Comparison of ENCODE assay signal across 18 cellular contexts in genomic region chr10:26467639-26468038, GRCh38. TPM values are rescaled to one million over a fixed set of nuclear protein-coding genes. Genes with fewer than 3 reads are reported as not detected.
A peak's percentile ranks its signal among the peaks of the same experiment; 100 is the strongest.
DNase-seq lines count a peak whose midpoint lies in the region; ATAC-seq, FAIRE-seq and TF ChIP-seq lines count a peak whose summit lies in the region.
"Had no signal": no experiment of that assay in that cellular context is flagged by ENCODE, and none has a peak within 500 bp of the region (broad histone marks: within the 10 kb centered on the region; RNA-seq: fewer than 3 reads in every experiment).

No MANE protein-coding gene starts in this region.

- in situ Hi-C loops in GM12878 (cut with MboI) = no loop called here

- H3K9me3 ChIP-seq in OCI-LY7 (ENCODE audit: low read length) = peaks cover 2% of the 10 kb centered on the region; the same call in 1 of the 2 replicates
- peaks cover 3% of the 10 kb centered on the region for H3K9me3 ChIP-seq in GM12878 (replicated peaks; ENCODE audit: control insufficient read depth, insufficient read depth, low read length)
- no peaks in the 10 kb centered on the region for H3K9me3 ChIP-seq in thymus (ENCODE audit: control insufficient read depth)
- H3K9me3 ChIP-seq: SJCRH30, upper lobe of right lung had no signal

- H3K4me2 ChIP-seq in OCI-LY7 (ENCODE audit: low read length) = peak overlapping the region; percentile 57
- peak overlapping the region; percentile 78 for H3K4me2 ChIP-seq in GM12878 (ENCODE audit: control insufficient read depth, insufficient read depth)

- BruUV-seq in OCI-LY7 (replicated peaks; lab: Mats Ljungman, UMichigan) = no TSS peak
- BruUV-seq in GM12878 (replicated peaks; lab: Mats Ljungman, UMichigan) = no TSS peak

- H3K9ac ChIP-seq in GM12878 (ENCODE audit: control insufficient read depth, insufficient read depth, low read length) = no peak overlapping the region

- peak overlapping the region; percentile 77 for H3K27ac Mint-ChIP-seq in activated naive CD4-positive, alpha-beta T cell treated with anti-CD3 and anti-CD28 coated beads, Interleukin-2, amount 10 ng/mL, durations not matched to agents 7 days and 5 days

- peaks cover 24% of the 10 kb centered on the region; the same call in 1 of the 2 replicates for H4K20me1 ChIP-seq in OCI-LY7 (ENCODE audit: insufficient read depth, low read length)
- no peaks in the 10 kb centered on the region for H4K20me1 ChIP-seq in GM12878 (ENCODE audit: control insufficient read depth, insufficient read depth)

- H3K9me2 ChIP-seq in OCI-LY7 (ENCODE audit: insufficient read depth, low read length) = no peaks in the 10 kb centered on the region

- no peaks in the 10 kb centered on the region for H3K27me3 Mint-ChIP-seq in activated naive CD4-positive, alpha-beta T cell treated with anti-CD3 and anti-CD28 coated beads, Interleukin-2, amount 10 ng/mL, durations not matched to agents 7 days and 5 days

- peak overlapping the region; percentile 48 for H3K4me3 Mint-ChIP-seq in activated naive CD4-positive, alpha-beta T cell treated with anti-CD3 and anti-CD28 coated beads, Interleukin-2, amount 10 ng/mL, durations not matched to agents 7 days and 5 days

- H3K9me3 Mint-ChIP-seq in activated naive CD4-positive, alpha-beta T cell treated with anti-CD3 and anti-CD28 coated beads, Interleukin-2, amount 10 ng/mL, durations not matched to agents 7 days and 5 days = peaks cover 7% of the 10 kb centered on the region

- CTCF ChIA-PET in activated naive CD4-positive, alpha-beta T cell treated with anti-CD3 and anti-CD28 coated beads, Interleukin-2, amount 10 ng/mL, durations not matched to agents 7 days and 5 days (lab: Charles Lee) = interaction anchor here (0.6 to 1.8 kb wide), 3 partner anchors 10 to 157 kb away, joined by 3 to 5 read pairs (median 4); no protein-coding TSS in a partner anchor
- CTCF ChIA-PET in OCI-LY7 (lab: Charles Lee; ENCODE audit: unreplicated experiment) (interaction anchor here (1.2 kb wide), 1 partner anchor 10 kb away, joined by 3 read pairs; no protein-coding TSS in a partner anchor), GM12878 (lab: Yijun Ruan, JAX) (interaction anchor here (0.8 to 1.5 kb wide), 4 partner anchors 11 to 55 kb away, joined by 3 read pairs; no protein-coding TSS in a partner anchor)

- TF ChIP-seq EP300 in GM12878 (IDR thresholded peaks at IDR 0.05; ENCODE audit: borderline replicate concordance in 1 of 2, control insufficient read depth in 1 of 2, low read depth in 2 of 2, low read length in 2 of 2) = no peak

- POLR2A ChIA-PET in OCI-LY7 (lab: Charles Lee) (interaction anchor here (0.6 to 4.1 kb wide), 7 partner anchors 9 to 449 kb away, joined by 3 to 30 read pairs (median 5); no protein-coding TSS in a partner anchor), GM12878 (lab: Charles Lee) (interaction anchor here (0.7 to 3.9 kb wide), 5 partner anchors 11 to 25 kb away, joined by 3 to 24 read pairs (median 4); no protein-coding TSS in a partner anchor)

- H3K4me1 Mint-ChIP-seq in activated naive CD4-positive, alpha-beta T cell treated with anti-CD3 and anti-CD28 coated beads, Interleukin-2, amount 10 ng/mL, durations not matched to agents 7 days and 5 days = peaks cover 85% of the 10 kb centered on the region

- 14% methylated on average over 4 of the region's 4 CpGs for WGBS in GM12878 (ENCODE audit: insufficient coverage, insufficient replicate concordance, low lambda C conversion rate, missing lambda C conversion rate)
- WGBS in thymus = 51% methylated on average over 4 of the region's 4 CpGs

- no peak for TF ChIP-seq RAD21 in GM12878 (IDR thresholded peaks at IDR 0.05; ENCODE audit: insufficient read depth, low read depth, low read length)

- no peak for TF ChIP-seq POLR2A in GM12878 (IDR thresholded peaks at IDR 0.05; ENCODE audit: low read depth, low read length)

- RAD21 ChIA-PET in GM12878 (lab: Charles Lee; ENCODE audit: unreplicated experiment) = interaction anchor here (0.8 to 3.8 kb wide), 6 partner anchors 11 to 82 kb away, joined by 3 to 19 read pairs (median 6); no protein-coding TSS in a partner anchor

- peaks cover 64% of the 10 kb centered on the region for H3K36me3 Mint-ChIP-seq in activated naive CD4-positive, alpha-beta T cell treated with anti-CD3 and anti-CD28 coated beads, Interleukin-2, amount 10 ng/mL, durations not matched to agents 7 days and 5 days

- H2AFZ ChIP-seq in OCI-LY7 (ENCODE audit: low read length) = no peak overlapping the region
- H2AFZ ChIP-seq in GM12878 (ENCODE audit: control insufficient read depth, low read depth, low read length) = no peak overlapping the region

- SMC1A ChIA-PET in GM12878 (lab: Charles Lee; ENCODE audit: uncharacterized antibody, unreplicated experiment) = interaction anchor here (0.8 to 3.7 kb wide), 15 partner anchors 11 to 99 kb away, joined by 3 to 30 read pairs (median 5); no protein-coding TSS in a partner anchor

- no peak for TF ChIP-seq CTCF in OCI-LY7 (conservative IDR thresholded peaks at IDR 0.05; ENCODE audit: low read length)
- no peak for TF ChIP-seq CTCF in GM12878 (IDR thresholded peaks at IDR 0.05 in 2 of 3, conservative IDR thresholded peaks at IDR 0.05 in 1 of 3; ENCODE audit: control insufficient read depth in 2 of 3, extremely low read depth in 1 of 3, insufficient read depth in 1 of 3, low read depth in 3 of 3, low read length in 3 of 3)

- no peak overlapping the region for H3K27ac ChIP-seq in OCI-LY7 (ENCODE audit: low read depth, low read length, poor library complexity, severe bottlenecking)
- peak overlapping the region; percentile 42 for H3K27ac ChIP-seq in GM12878 (ENCODE audit: control insufficient read depth, insufficient read depth)
- H3K27ac ChIP-seq in thymus (ENCODE audit: low read depth) = peak overlapping the region; percentile 38
- H3K27ac ChIP-seq: SJCRH30, upper lobe of right lung had no signal

- H3K4me1 ChIP-seq in OCI-LY7 (ENCODE audit: insufficient read depth, low read length, poor library complexity, severe bottlenecking) = peaks cover 62% of the 10 kb centered on the region
- peaks cover 75% of the 10 kb centered on the region for H3K4me1 ChIP-seq in GM12878 (ENCODE audit: control insufficient read depth, insufficient read depth, low read length)
- H3K4me1 ChIP-seq in thymus (ENCODE audit: control insufficient read depth, insufficient read depth, low read length) = peaks cover 62% of the 10 kb centered on the region
- H3K4me1 ChIP-seq: SJCRH30, upper lobe of right lung had no signal

- ATAC-seq in GM12878 = no peak; the same call in 2 of the 3 replicates
- ATAC-seq: upper lobe of right lung had no signal

- intact Hi-C loops in OCI-LY7 (cut with micrococcal nuclease; ENCODE audit: unreplicated experiment) = no loop called here
- intact Hi-C loops in GM12878 (cut with micrococcal nuclease; ENCODE audit: unreplicated experiment) = no loop called here

- H3K4me3 ChIP-seq in OCI-LY7 (ENCODE audit: low read depth, low read length, poor library complexity, severe bottlenecking) = no peak overlapping the region
- no peak overlapping the region for H3K4me3 ChIP-seq in GM12878
- no peak overlapping the region for H3K4me3 ChIP-seq in thymus (ENCODE audit: low read length)
- H3K4me3 ChIP-seq: SJCRH30, upper lobe of right lung had no signal

- H3K36me3 ChIP-seq in OCI-LY7 (ENCODE audit: insufficient read depth, low read length) = peaks cover 95% of the 10 kb centered on the region
- peaks cover 4 to 26% of the 10 kb centered on the region in 2 experiments; a peak in 3 of 4 replicates for H3K36me3 ChIP-seq in GM12878 (ENCODE audit: control insufficient read depth in 2 of 2, insufficient read depth in 2 of 2, low read length in 1 of 2)
- H3K36me3 ChIP-seq in thymus (ENCODE audit: control insufficient read depth, insufficient read depth) = peaks cover 11% of the 10 kb centered on the region
- H3K36me3 ChIP-seq: SJCRH30, upper lobe of right lung had no signal

- DNase-seq in activated naive CD4-positive, alpha-beta T cell treated with anti-CD3 and anti-CD28 coated beads, Interleukin-2, amount 10 ng/mL, durations not matched to agents 7 days and 5 days = no peak
- DNase-seq in activated naive CD4-positive, alpha-beta T cell (lab: John Stamatoyannopoulos, UW) = no peak
- DNase-seq in OCI-LY7 (ENCODE audit: low spot score) (no peak), GM12878 (ENCODE audit: low read depth, low spot score) (no peak), NCI-H510A treated with DMSO at 0.1 percent for 48 hours (lab: John Stamatoyannopoulos, UW) (no peak), NCI-H2196 (lab: John Stamatoyannopoulos, UW; ENCODE audit: unreplicated experiment) (no peak), DMS 273 (lab: John Stamatoyannopoulos, UW; ENCODE audit: unreplicated experiment) (no peak)
- DNase-seq: activated CD8-positive, alpha-beta memory T cell treated with anti-CD3 and anti-CD28 coated beads, Interleukin-2, amount 50 U/mL, for 48 hours; aorta; DMS 273 treated with DMSO at 0.1 percent for 48 hours; NCI-H2227 treated with DMSO at 0.1 percent for 48 hours; SJCRH30; stimulated activated CD4-positive, alpha-beta T cell treated with anti-CD3 and anti-CD28 coated beads, Interleukin-4, amount 100 ng/mL, for 1 hour; upper lobe of right lung had no signal

- no peaks in the 10 kb centered on the region for H3K27me3 ChIP-seq in GM12878 (replicated peaks in 1 of 2; ENCODE audit: control insufficient read depth in 2 of 2, insufficient read depth in 2 of 2, low read length in 1 of 2)
- H3K27me3 ChIP-seq in thymus (ENCODE audit: control insufficient read depth, insufficient read depth) = no peaks in the 10 kb centered on the region
- H3K27me3 ChIP-seq: SJCRH30, upper lobe of right lung had no signal

- no peak for FAIRE-seq in GM12878 (lab: Jason Lieb, UNC)
- FAIRE-seq: colon, HepG2 had no signal

- H3K79me2 ChIP-seq in OCI-LY7 (ENCODE audit: insufficient read depth, low read depth, low read length) = peaks cover 100% of the 10 kb centered on the region
- H3K79me2 ChIP-seq in GM12878 (ENCODE audit: control insufficient read depth, insufficient read depth, low read length) = peaks cover 83% of the 10 kb centered on the region

RNA-seq across cellular contexts. Expression of gene APBB1IP, which starts 29.5 kb away (rescaled TPM):
- total RNA-seq in OCI-LY7 (2014; rRNA removed; shearing (Covaris generic)) = 58.1 and 65.8 TPM in 2 replicates
- total RNA-seq in OCI-LY7 (2022) = 167 and 196 TPM in 2 replicates
- 95.1 and 97.5 TPM in 2 replicates for total RNA-seq in GM12878 (2013; cell fraction: nucleolus; rRNA removed)
- 14.7 and 14.8 TPM in 2 replicates for total RNA-seq in GM12878 (2014; rRNA removed)
- 18.2 and 20.0 TPM in 2 replicates for total RNA-seq in GM12878 (2014; rRNA removed; fragmentation: Illumina TruSeq; extraction: Trizol)
- 67.0 and 67.4 TPM in 2 replicates for total RNA-seq in GM12878 (2021)
- 26.8 TPM for polyA plus RNA-seq in GM12878 (2011; ENCODE audit: low read depth)
- polyA plus RNA-seq in GM12878 (2011; rRNA removed) = 10.6 and 12.5 TPM in 2 replicates
- polyA plus RNA-seq in GM12878 (2011; cell fraction: cytosol; rRNA removed) = 9.7 and 14.3 TPM in 2 replicates
- polyA plus RNA-seq in GM12878 (2011; cell fraction: nucleus; rRNA removed) = 20.7 and 24.7 TPM in 2 replicates
- 62.2 and 64.8 TPM in 2 replicates for polyA plus RNA-seq in GM12878 (2012)
- 66.0 and 74.0 TPM in 2 replicates for polyA plus RNA-seq in GM12878 (2014; fragmentation: Illumina TruSeq; extraction: Trizol)
- 10 to 100 TPM in 1 of 2 experiments, 1 to 10 TPM in 1; 7.3 to 11.4 TPM for polyA plus RNA-seq in GM12878 (2014; fragmentation: Nextera tagmentation; extraction: Ambion mirVana)
- 21.5 and 28.1 TPM in 2 replicates for polyA plus RNA-seq in GM12878 (2014; rRNA removed)
- polyA plus RNA-seq in GM12878 (2016; fragmentation: Nextera tagmentation; extraction: Ambion mirVana) = 10 to 100 TPM; 23.7 to 30.2 TPM
- polyA minus RNA-seq in GM12878 (2011; rRNA and poly(A)+ RNA removed) = 18.3 and 29.0 TPM in 2 replicates
- polyA minus RNA-seq in GM12878 (2011; cell fraction: cytosol; rRNA and poly(A)+ RNA removed) = 13.4 and 15.7 TPM in 2 replicates
- polyA minus RNA-seq in GM12878 (2011; cell fraction: nucleus; rRNA and poly(A)+ RNA removed) = 30.6 and 41.9 TPM in 2 replicates
- polyA plus RNA-seq in thymus = 40.0 TPM
- total RNA-seq: H4, HepG2, SJCRH30 had no signal
